In genomic region chr11:12842933-12843636, GRCh38 we compare ENCODE assay signal across 8 cellular contexts.
DNase-seq lines count a peak whose midpoint lies in the region; ATAC-seq and TF ChIP-seq lines count a peak whose summit lies in the region.

No MANE protein-coding gene starts in this region.

- H3K36me3 ChIP-seq in sigmoid colon: no peaks in the 10 kb centered on the region

- no peaks in the 10 kb centered on the region for H3K27me3 ChIP-seq in sigmoid colon

- peak; percentile 87 for DNase-seq in HT-29 (ENCODE audit: low spot score)
- peak; percentile 99 for DNase-seq in NCI-H69 (lab: John Stamatoyannopoulos, UW)
- DNase-seq in epithelial cell of prostate (ENCODE audit: low read depth, low spot score): no peak
- DNase-seq in sigmoid colon: no peak
- no peak for DNase-seq in sciatic nerve (ENCODE audit: low spot score)

- no peak for TF ChIP-seq CTCF in sigmoid colon (IDR thresholded peaks at IDR 0.05)

- TF ChIP-seq EP300 in sigmoid colon (IDR thresholded peaks at IDR 0.05): no peak

- no peak overlapping the region for H3K4me3 ChIP-seq in sigmoid colon

- TF ChIP-seq POLR2A in sigmoid colon (IDR thresholded peaks at IDR 0.05): no peak

- peaks cover 0 to 84% (median 70%) of the 10 kb centered on the region in 4 donors for H3K4me1 ChIP-seq in sigmoid colon

- H3K27ac ChIP-seq in epithelial cell of prostate (peak overlapping the region; percentile 39), sigmoid colon (peak overlapping the region in 3 of 4 donors; percentile 69 to 83 (median 77))

- WGBS in sigmoid colon, 2 donors: 13 to 43% methylated on average over 6 of the region's 6 CpGs

- intact Hi-C loops in sigmoid colon (cut with DNase I) (no loop called here), sciatic nerve (cut with DNase I) (no loop called here)

- ATAC-seq in GM18861 (IDR thresholded peaks at IDR 0.05; ENCODE audit: unreplicated experiment): no peak
- ATAC-seq in GM21381 (IDR thresholded peaks at IDR 0.05; ENCODE audit: unreplicated experiment): no peak
- no peak for ATAC-seq in GM18868 (IDR thresholded peaks at IDR 0.05; ENCODE audit: unreplicated experiment)
- ATAC-seq in sciatic nerve: no peak

- no peaks in the 10 kb centered on the region for H3K9me3 ChIP-seq in sigmoid colon

Comparison
In these comparisons a context has a peak if more than half of its experiments do, and no peak if none do; other contexts are left out.
1. DNase-seq: peak in HT-29 (single experiment) and NCI-H69 (single experiment); none in epithelial cell of prostate (single experiment), sigmoid colon (single experiment) and sciatic nerve (single experiment).